ENCODE assay signal across 14 cellular contexts in genomic region chr2:145771526-145771925, GRCh38.
DNase-seq lines count a peak whose midpoint lies in the region; ATAC-seq lines count a peak whose summit lies in the region.
"Had no signal": no experiment of that assay in that cellular context is flagged by ENCODE, and none has a peak within 500 bp of the region (broad histone marks: within the 10 kb centered on the region; RNA-seq: fewer than 3 reads in every experiment).

No MANE protein-coding gene starts in this region.

- no peak overlapping the region for H3K27ac Mint-ChIP-seq in naive B cell
- no peak overlapping the region for H3K27ac Mint-ChIP-seq in stimulated activated effector memory CD8-positive, alpha-beta T cell treated with anti-CD3 and anti-CD28 coated beads, Interleukin-12 subunit alpha, Interleukin-12 subunit beta, amount 100 ng/mL, for 72 hours
- H3K27ac Mint-ChIP-seq: activated CD4-positive, alpha-beta memory T cell treated with anti-CD3 and anti-CD28 coated beads for 36 hours; GM23338; nephron progenitor cell had no signal

- H3K9me3 Mint-ChIP-seq in naive B cell = no peaks in the 10 kb centered on the region
- H3K9me3 Mint-ChIP-seq in stimulated activated effector memory CD8-positive, alpha-beta T cell treated with anti-CD3 and anti-CD28 coated beads, Interleukin-12 subunit alpha, Interleukin-12 subunit beta, amount 100 ng/mL, for 72 hours = peaks cover 2% of the 10 kb centered on the region
- H3K9me3 Mint-ChIP-seq: GM23338, nephron progenitor cell had no signal

- no peaks in the 10 kb centered on the region for H4K20me1 ChIP-seq in GM23248 (ENCODE audit: insufficient read depth)

- no peaks in the 10 kb centered on the region for H3K4me1 ChIP-seq in GM23248 (ENCODE audit: insufficient read depth)
- H3K4me1 ChIP-seq: suprapubic skin had no signal

- no peak overlapping the region for H3K4me3 ChIP-seq in GM23248
- H3K4me3 ChIP-seq: GM23338, MG63, suprapubic skin had no signal

- H3K27ac ChIP-seq in caudate nucleus (ENCODE audit: low read depth, low read length) (no peak overlapping the region), GM23248 (no peak overlapping the region)
- H3K27ac ChIP-seq: suprapubic skin had no signal

- no peaks in the 10 kb centered on the region for H3K79me2 ChIP-seq in GM23248 (ENCODE audit: insufficient read depth)

- peaks cover 5 to 9% (median 8%) of the 10 kb centered on the region in 3 donors for H3K4me1 Mint-ChIP-seq in naive B cell
- no peaks in the 10 kb centered on the region for H3K4me1 Mint-ChIP-seq in stimulated activated effector memory CD8-positive, alpha-beta T cell treated with anti-CD3 and anti-CD28 coated beads, Interleukin-12 subunit alpha, Interleukin-12 subunit beta, amount 100 ng/mL, for 72 hours
- H3K4me1 Mint-ChIP-seq: GM23338, nephron progenitor cell had no signal

- H3K27me3 ChIP-seq in GM23248 (replicated peaks; ENCODE audit: insufficient read depth) = no peaks in the 10 kb centered on the region
- H3K27me3 ChIP-seq: MG63, suprapubic skin had no signal

- no peak for DNase-seq in naive B cell
- DNase-seq in stimulated activated effector memory CD8-positive, alpha-beta T cell treated with anti-CD3 and anti-CD28 coated beads, Interleukin-12 subunit alpha, Interleukin-12 subunit beta, amount 100 ng/mL, for 72 hours (ENCODE audit: low spot score in 2 of 2) = no peak
- DNase-seq in caudate nucleus (lab: John Stamatoyannopoulos, UW) = no peak
- no peak for DNase-seq in GM23248
- no peak for DNase-seq in DMS79 (lab: John Stamatoyannopoulos, UW)
- DNase-seq: activated CD4-positive, alpha-beta memory T cell treated with anti-CD3 and anti-CD28 coated beads for 36 hours; MG63; nephron progenitor cell; RPMI8226 had no signal

- H3K9me2 ChIP-seq in GM23248 (ENCODE audit: insufficient read depth) = no peaks in the 10 kb centered on the region

- ATAC-seq in GM19324 (IDR thresholded peaks at IDR 0.05; ENCODE audit: low FRiP score, unreplicated experiment) (peak; percentile 94), HG02798 (IDR thresholded peaks at IDR 0.05; ENCODE audit: poor library complexity, unreplicated experiment) (peak; percentile 95), HG03521 (IDR thresholded peaks at IDR 0.05; ENCODE audit: unreplicated experiment) (peak; percentile 96), naive B cell (ENCODE audit: low read depth in 2 of 2) (peak; percentile 58 to 59)
- ATAC-seq in stimulated activated effector memory CD8-positive, alpha-beta T cell treated with anti-CD3 and anti-CD28 coated beads, Interleukin-12 subunit alpha, Interleukin-12 subunit beta, amount 100 ng/mL, for 72 hours = no peak
- ATAC-seq: GM23338 had no signal

- no peaks in the 10 kb centered on the region for H3K36me3 ChIP-seq in GM23248 (ENCODE audit: low read depth)
- H3K36me3 ChIP-seq: MG63, suprapubic skin had no signal

- H3K4me2 ChIP-seq in GM23248 (ENCODE audit: unreplicated experiment) = no peak overlapping the region
- H3K4me2 ChIP-seq: GM23338 had no signal

- no peak overlapping the region for H3K4me3 Mint-ChIP-seq in naive B cell
- H3K4me3 Mint-ChIP-seq in stimulated activated effector memory CD8-positive, alpha-beta T cell treated with anti-CD3 and anti-CD28 coated beads, Interleukin-12 subunit alpha, Interleukin-12 subunit beta, amount 100 ng/mL, for 72 hours = no peak overlapping the region
- H3K4me3 Mint-ChIP-seq: activated CD4-positive, alpha-beta memory T cell treated with anti-CD3 and anti-CD28 coated beads for 36 hours; GM23338; nephron progenitor cell had no signal

- no peak overlapping the region for H2AFZ ChIP-seq in GM23248
- H2AFZ ChIP-seq: GM23338 had no signal

- H3K36me3 Mint-ChIP-seq in naive B cell = no peaks in the 10 kb centered on the region
- H3K36me3 Mint-ChIP-seq in stimulated activated effector memory CD8-positive, alpha-beta T cell treated with anti-CD3 and anti-CD28 coated beads, Interleukin-12 subunit alpha, Interleukin-12 subunit beta, amount 100 ng/mL, for 72 hours = no peaks in the 10 kb centered on the region
- H3K36me3 Mint-ChIP-seq: activated CD4-positive, alpha-beta memory T cell treated with anti-CD3 and anti-CD28 coated beads for 36 hours had no signal

- no peaks in the 10 kb centered on the region for H3K9me3 ChIP-seq in GM23248 (ENCODE audit: low read depth)
- H3K9me3 ChIP-seq: MG63, suprapubic skin had no signal

- no peaks in the 10 kb centered on the region for H3F3A ChIP-seq in GM23248 (ENCODE audit: insufficient read depth)

- in situ Hi-C loops in GM23248 (cut with MboI) = no loop called here

- H3K9ac ChIP-seq in GM23248 = no peak overlapping the region

- H3K27me3 Mint-ChIP-seq in naive B cell = no peaks in the 10 kb centered on the region
- H3K27me3 Mint-ChIP-seq: activated CD4-positive, alpha-beta memory T cell treated with anti-CD3 and anti-CD28 coated beads for 36 hours had no signal
